ENCODE assay signal across 19 cellular contexts in the genomic region with DNA sequence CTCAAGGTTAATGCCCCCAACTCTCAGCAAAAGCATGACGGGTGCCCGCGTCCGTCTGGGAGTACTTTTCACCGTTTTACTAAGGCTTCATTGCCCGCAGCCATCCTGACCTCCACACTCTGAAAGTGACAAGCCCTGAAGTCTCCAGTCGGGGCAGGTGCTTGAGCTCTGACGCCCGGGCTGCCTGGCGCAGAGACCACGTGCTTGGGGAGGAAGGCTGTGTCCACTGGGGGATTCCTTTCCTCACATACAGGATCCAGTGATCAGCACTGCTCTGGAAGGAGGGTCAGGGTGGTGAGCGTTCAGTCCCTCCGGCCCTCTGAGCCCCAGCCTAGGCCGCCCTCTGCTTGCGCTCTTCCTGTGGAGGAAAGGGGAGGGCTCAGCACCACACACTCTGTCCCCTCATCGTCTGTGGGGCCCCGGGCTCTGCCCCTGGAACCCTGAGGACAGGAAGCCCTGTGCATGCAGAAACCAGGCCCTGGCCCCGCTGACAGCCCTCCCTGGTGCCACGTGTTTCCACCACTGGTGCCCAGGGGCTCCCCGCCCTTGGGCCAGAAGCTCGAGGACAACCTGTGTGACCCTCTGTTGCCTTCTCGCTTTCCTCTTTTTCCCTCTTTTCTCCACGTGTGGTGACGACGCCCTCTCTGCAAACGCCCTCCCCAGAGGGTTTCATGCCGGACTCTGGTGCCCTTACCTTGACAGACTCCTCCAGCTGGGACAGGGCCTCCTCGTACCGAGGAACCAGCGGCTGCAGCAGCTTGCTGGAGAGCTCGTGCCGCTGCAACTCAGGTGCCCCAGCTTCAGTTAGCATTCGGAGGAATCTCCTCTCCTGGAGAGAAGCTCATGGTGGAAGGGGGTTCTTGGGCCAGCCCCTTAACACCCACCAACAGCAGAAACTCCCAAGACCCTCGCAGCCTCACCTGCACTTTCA. TPM values are rescaled to one million over a fixed set of nuclear protein-coding genes. Genes with fewer than 3 reads are reported as not detected.
A peak's percentile ranks its signal among the peaks of the same experiment; 100 is the strongest.
DNase-seq lines count a peak whose midpoint lies in the region; ATAC-seq, FAIRE-seq and TF ChIP-seq lines count a peak whose summit lies in the region.
"Had no signal": no experiment of that assay in that cellular context is flagged by ENCODE, and none has a peak within 500 bp of the region (broad histone marks: within the 10 kb centered on the region; RNA-seq: fewer than 3 reads in every experiment).

No MANE protein-coding gene starts in this region.

- H3K9me3 ChIP-seq in astrocyte (ENCODE audit: insufficient read depth, low read depth, low read length) (no peaks in the 10 kb centered on the region), HepG2 (ENCODE audit: low read length) (no peaks in the 10 kb centered on the region), upper lobe of right lung (no peaks in the 10 kb centered on the region)

- peaks cover 6% of the 10 kb centered on the region for H3K27me3 Mint-ChIP-seq in activated naive CD4-positive, alpha-beta T cell treated with anti-CD3 and anti-CD28 coated beads, Interleukin-2, amount 10 ng/mL, durations not matched to agents 7 days and 5 days
- H3K27me3 Mint-ChIP-seq in astrocyte (ENCODE audit: low read depth, unreplicated experiment) (no peaks in the 10 kb centered on the region), GM23338 (ENCODE audit: insufficient read depth, low read depth, poor library complexity) (peaks cover 29% of the 10 kb centered on the region)
- no peaks in the 10 kb centered on the region for H3K27me3 Mint-ChIP-seq in activated T-helper 17 cell treated with anti-CD3 and anti-CD28 coated beads, Interleukin-2, amount 50 U/mL, for 72 hours

- no peak for TF ChIP-seq POLR2A in HepG2 (IDR thresholded peaks at IDR 0.05; ENCODE audit: insufficient read depth in 1 of 2, low read depth in 2 of 2, low read length in 2 of 2)

- peaks cover 10% of the 10 kb centered on the region for H3K4me1 Mint-ChIP-seq in activated naive CD4-positive, alpha-beta T cell treated with anti-CD3 and anti-CD28 coated beads, Interleukin-2, amount 10 ng/mL, durations not matched to agents 7 days and 5 days
- H3K4me1 Mint-ChIP-seq in astrocyte (ENCODE audit: low read depth, unreplicated experiment) (peaks cover 11% of the 10 kb centered on the region), GM23338 (peaks cover 3% of the 10 kb centered on the region)
- no peaks in the 10 kb centered on the region for H3K4me1 Mint-ChIP-seq in activated T-helper 17 cell treated with anti-CD3 and anti-CD28 coated beads, Interleukin-2, amount 50 U/mL, for 72 hours

- peaks cover 17% of the 10 kb centered on the region for H4K20me1 ChIP-seq in astrocyte (ENCODE audit: insufficient read depth, low read length)
- no peaks in the 10 kb centered on the region for H4K20me1 ChIP-seq in HepG2 (ENCODE audit: insufficient read depth, low read length)
- no peaks in the 10 kb centered on the region; the same call in none of the 2 replicates for H4K20me1 ChIP-seq in GM23338 (replicated peaks; ENCODE audit: insufficient read depth)

- 0 out of 2 replicates have a peak, but pooled peaks cover 3% of the 10 kb centered on the region for H3F3A ChIP-seq in GM23338 (replicated peaks; ENCODE audit: low read depth)

- H3K36me3 Mint-ChIP-seq in activated naive CD4-positive, alpha-beta T cell treated with anti-CD3 and anti-CD28 coated beads, Interleukin-2, amount 10 ng/mL, durations not matched to agents 7 days and 5 days: peaks cover 28% of the 10 kb centered on the region
- H3K36me3 Mint-ChIP-seq in astrocyte (ENCODE audit: low read depth, unreplicated experiment) (peaks cover 4% of the 10 kb centered on the region), GM23338 (ENCODE audit: low read depth) (peaks cover 51% of the 10 kb centered on the region)
- peaks cover 38% of the 10 kb centered on the region for H3K36me3 Mint-ChIP-seq in activated T-helper 17 cell treated with anti-CD3 and anti-CD28 coated beads, Interleukin-2, amount 50 U/mL, for 72 hours (ENCODE audit: low read depth)

- in situ Hi-C loops in HepG2 (cut with HindIII; ENCODE audit: extremely low pct_ligation_motif_present, low pct_unique_long_range_greater_than_20kb): no loop called here

- H3K9ac ChIP-seq in astrocyte (ENCODE audit: low read length) (no peak overlapping the region), HepG2 (ENCODE audit: insufficient read depth, low read depth, low read length) (no peak overlapping the region)

- TF ChIP-seq EP300 in HepG2 (IDR thresholded peaks at IDR 0.05; ENCODE audit: low read depth in 2 of 2, low read length in 2 of 2) (no peak), HepG2 (CRISPR knock-in tag; IDR thresholded peaks at IDR 0.05; ENCODE audit: borderline replicate concordance) (no peak)

- H3K36me3 ChIP-seq in astrocyte (ENCODE audit: insufficient read depth, low read length): peaks cover 5% of the 10 kb centered on the region
- H3K36me3 ChIP-seq in HepG2 (replicated peaks in 1 of 2; ENCODE audit: control insufficient read depth in 1 of 2, insufficient read depth in 2 of 2, low read length in 2 of 2): peaks cover 26 to 34% of the 10 kb centered on the region in 2 experiments
- peaks cover 41% of the 10 kb centered on the region for H3K36me3 ChIP-seq in upper lobe of right lung
- H3K36me3 ChIP-seq in GM23338 (ENCODE audit: insufficient read depth): no peaks in the 10 kb centered on the region

- no peak for FAIRE-seq in astrocyte (lab: Jason Lieb, UNC)
- no peak for FAIRE-seq in HepG2 (lab: Jason Lieb, UNC)

- peak; percentile 13 for DNase-seq in activated naive CD4-positive, alpha-beta T cell treated with anti-CD3 and anti-CD28 coated beads, Interleukin-2, amount 10 ng/mL, durations not matched to agents 7 days and 5 days
- DNase-seq in activated naive CD4-positive, alpha-beta T cell treated with anti-CD3 and anti-CD28 coated beads, Interleukin-2, amount 50 U/mL, for 16 hours: no peak
- DNase-seq in astrocyte (ENCODE audit: low read depth): no peak
- DNase-seq in HepG2 (ENCODE audit: low spot score): no peak
- DNase-seq in upper lobe of right lung: peak; percentile 40
- no peak for DNase-seq in GM23338 (ENCODE audit: low spot score)
- DNase-seq: ACHN; AML-193; CD4-positive, CD25-positive, alpha-beta regulatory T cell; DMS53; H7; NCI-H1930; NCI-H2171; NCI-H446 treated with DMSO at 0.1 percent for 48 hours; NCI-H748 treated with DMSO at 0.1 percent for 48 hours; RPMI8226 had no signal

- no peak for TF ChIP-seq RAD21 in HepG2 (CRISPR knock-in tag; IDR thresholded peaks at IDR 0.05)

- H3K79me2 ChIP-seq in astrocyte (ENCODE audit: insufficient read depth, low read length) (peaks cover 21% of the 10 kb centered on the region), HepG2 (ENCODE audit: insufficient read depth, low read length) (peaks cover 12% of the 10 kb centered on the region), GM23338 (replicated peaks; ENCODE audit: insufficient read depth) (peaks cover 14% of the 10 kb centered on the region)

- TF ChIP-seq CTCF in astrocyte (IDR thresholded peaks at IDR 0.05; ENCODE audit: insufficient read depth, low read depth, low read length): no peak
- no peak for TF ChIP-seq CTCF in HepG2 (CRISPR knock-in tag; IDR thresholded peaks at IDR 0.05)
- TF ChIP-seq CTCF in upper lobe of right lung (IDR thresholded peaks at IDR 0.05): no peak
- TF ChIP-seq CTCF in GM23338 (conservative IDR thresholded peaks at IDR 0.05; ENCODE audit: low read depth in 2 of 2): no peak

- H3K9me2 ChIP-seq in GM23338 (ENCODE audit: insufficient read depth): no peaks in the 10 kb centered on the region

- CTCF ChIA-PET in activated naive CD4-positive, alpha-beta T cell treated with anti-CD3 and anti-CD28 coated beads, Interleukin-2, amount 10 ng/mL, durations not matched to agents 7 days and 5 days (lab: Charles Lee): interaction anchor here (0.9 kb wide), 1 partner anchor 80 kb away, joined by 5 read pairs; no protein-coding TSS in a partner anchor
- CTCF ChIA-PET in HepG2 (lab: Yijun Ruan, JAX; ENCODE audit: low intra/inter-chr PET ratio, low total read pairs): no interaction called here

- intact Hi-C loops in HepG2 (cut with micrococcal nuclease; ENCODE audit: unreplicated experiment): no loop called here
- intact Hi-C loops in upper lobe of right lung (cut with DNase I): no loop called here

- POLR2A ChIA-PET in HepG2 (lab: Yijun Ruan, JAX): no interaction called here

- no peak overlapping the region for H3K27ac Mint-ChIP-seq in activated naive CD4-positive, alpha-beta T cell treated with anti-CD3 and anti-CD28 coated beads, Interleukin-2, amount 10 ng/mL, durations not matched to agents 7 days and 5 days
- peak overlapping the region; percentile 41 for H3K27ac Mint-ChIP-seq in astrocyte (ENCODE audit: unreplicated experiment)
- no peak overlapping the region for H3K27ac Mint-ChIP-seq in GM23338
- no peak overlapping the region for H3K27ac Mint-ChIP-seq in activated T-helper 17 cell treated with anti-CD3 and anti-CD28 coated beads, Interleukin-2, amount 50 U/mL, for 72 hours
- H3K27ac Mint-ChIP-seq: CD4-positive, CD25-positive, alpha-beta regulatory T cell had no signal

- 97% methylated on average over 29 of the region's 34 CpGs for WGBS in HepG2 (ENCODE audit: low lambda C conversion rate)

- H3K27ac ChIP-seq in astrocyte (ENCODE audit: low read depth, low read length) (no peak overlapping the region), HepG2 (ENCODE audit: extremely low read length, insufficient read depth, low read length) (no peak overlapping the region), upper lobe of right lung (no peak overlapping the region), GM23338 (ENCODE audit: low read depth) (no peak overlapping the region)
- H3K27ac ChIP-seq: SJSA1 had no signal

- H3K4me1 ChIP-seq in astrocyte (ENCODE audit: insufficient read depth, low read length) (peaks cover 13% of the 10 kb centered on the region), HepG2 (ENCODE audit: insufficient read depth, low read length) (peaks cover 7% of the 10 kb centered on the region), upper lobe of right lung (peaks cover 9% of the 10 kb centered on the region), GM23338 (ENCODE audit: insufficient read depth) (no peaks in the 10 kb centered on the region)

- H2AFZ ChIP-seq in astrocyte (ENCODE audit: low read depth, low read length) (no peak overlapping the region), HepG2 (ENCODE audit: low read length) (no peak overlapping the region), GM23338 (no peak overlapping the region)

- no TSS peak for BruUV-seq in HepG2 (replicated peaks; lab: Mats Ljungman, UMichigan)

- H3K27me3 ChIP-seq in astrocyte (ENCODE audit: insufficient read depth, low read length) (no peaks in the 10 kb centered on the region), HepG2 (ENCODE audit: control insufficient read depth in 1 of 2, insufficient read depth in 2 of 2, low read length in 2 of 2) (no peaks in the 10 kb centered on the region; a peak in 1 of 5 replicates), upper lobe of right lung (no peaks in the 10 kb centered on the region), GM23338 (ENCODE audit: insufficient read depth) (no peaks in the 10 kb centered on the region)
- H3K27me3 ChIP-seq: SJSA1 had no signal

- H3K4me3 ChIP-seq in astrocyte (ENCODE audit: insufficient read depth, low read depth, low read length) (no peak overlapping the region), HepG2 (replicated peaks in 1 of 3; ENCODE audit: insufficient read depth in 1 of 3, low read depth in 2 of 3, low read length in 3 of 3) (no peak overlapping the region), upper lobe of right lung (no peak overlapping the region), GM23338 (no peak overlapping the region)
- H3K4me3 ChIP-seq: SJSA1 had no signal

- H3K4me2 ChIP-seq in astrocyte (ENCODE audit: low read length) (no peak overlapping the region), HepG2 (ENCODE audit: low read depth, low read length) (no peak overlapping the region), GM23338 (no peak overlapping the region)

- H3K9me3 Mint-ChIP-seq in activated naive CD4-positive, alpha-beta T cell treated with anti-CD3 and anti-CD28 coated beads, Interleukin-2, amount 10 ng/mL, durations not matched to agents 7 days and 5 days: peaks cover 2% of the 10 kb centered on the region
- H3K9me3 Mint-ChIP-seq in astrocyte (ENCODE audit: unreplicated experiment) (no peaks in the 10 kb centered on the region), GM23338 (peaks cover 9% of the 10 kb centered on the region)
- H3K9me3 Mint-ChIP-seq in activated T-helper 17 cell treated with anti-CD3 and anti-CD28 coated beads, Interleukin-2, amount 50 U/mL, for 72 hours: no peaks in the 10 kb centered on the region
- H3K9me3 Mint-ChIP-seq: CD4-positive, CD25-positive, alpha-beta regulatory T cell had no signal

- ATAC-seq in HepG2 (no peak), upper lobe of right lung (no peak), GM23338 (no peak), HG03039 (IDR thresholded peaks at IDR 0.05; ENCODE audit: unreplicated experiment) (no peak)
- ATAC-seq in activated T-helper 17 cell treated with anti-CD3 and anti-CD28 coated beads, Interleukin-2, amount 50 U/mL, for 72 hours (replicated peaks): no peak

- H3K4me3 Mint-ChIP-seq in activated naive CD4-positive, alpha-beta T cell treated with anti-CD3 and anti-CD28 coated beads, Interleukin-2, amount 10 ng/mL, durations not matched to agents 7 days and 5 days: no peak overlapping the region
- H3K4me3 Mint-ChIP-seq in astrocyte (ENCODE audit: unreplicated experiment) (no peak overlapping the region), GM23338 (no peak overlapping the region)
- no peak overlapping the region for H3K4me3 Mint-ChIP-seq in activated T-helper 17 cell treated with anti-CD3 and anti-CD28 coated beads, Interleukin-2, amount 50 U/mL, for 72 hours

RNA-seq across cellular contexts. Expression of gene DDX51, which starts 4.9 kb away (rescaled TPM):
- total RNA-seq in astrocyte (8.2 and 10.2 TPM in 2 replicates), HepG2 (2016; rRNA removed; fragmentation: Illumina TruSeq; extraction: Trizol) (3.5 and 10.1 TPM in 2 replicates), upper lobe of right lung (16.2 TPM)
- total RNA-seq in HepG2 (2016; cell fraction: cytosol; rRNA removed; fragmentation: Illumina TruSeq; extraction: Trizol; ENCODE audit: low read depth): 3.5 and 3.6 TPM in 2 replicates
- 2.7 and 9.3 TPM in 2 replicates for total RNA-seq in HepG2 (2016; cell fraction: insoluble cytoplasmic fraction; rRNA removed; fragmentation: Illumina TruSeq; extraction: Trizol)
- total RNA-seq in HepG2 (2016; cell fraction: membrane; rRNA removed; fragmentation: Illumina TruSeq; extraction: Trizol): 2.5 and 3.2 TPM in 2 replicates
- 9.6 and 14.3 TPM in 2 replicates for total RNA-seq in HepG2 (2016; cell fraction: nucleus; rRNA removed; fragmentation: Illumina TruSeq; extraction: Trizol)
- polyA plus RNA-seq in HepG2 (2011; rRNA removed) (10.1 and 11.6 TPM in 2 replicates), GM23338 (2016; fragmentation: Nextera tagmentation; extraction: Ambion mirVana) (12.4 and 13.0 TPM in 2 replicates)
- polyA plus RNA-seq in HepG2 (2011; cell fraction: cytosol; rRNA removed): 3.4 and 4.5 TPM in 2 replicates
- polyA plus RNA-seq in HepG2 (2011; cell fraction: nucleus; rRNA removed): 66.0 and 70.7 TPM in 2 replicates
- polyA plus RNA-seq in HepG2 (2012): 9.1 and 11.4 TPM in 2 replicates
- 0.85 and 1.1 TPM in 2 replicates for polyA plus RNA-seq in HepG2 (2016; cell fraction: cytosol; fragmentation: Illumina TruSeq; extraction: Trizol; ENCODE audit: low read depth)
- 4.4 and 5.8 TPM in 2 replicates for polyA plus RNA-seq in HepG2 (2016; cell fraction: insoluble cytoplasmic fraction; fragmentation: Illumina TruSeq; extraction: Trizol; ENCODE audit: low read depth)
- polyA plus RNA-seq in HepG2 (2016; cell fraction: membrane; fragmentation: Illumina TruSeq; extraction: Trizol; ENCODE audit: low read depth): 1.2 and 2.1 TPM in 2 replicates
- 41.8 and 50.5 TPM in 2 replicates for polyA plus RNA-seq in HepG2 (2016; cell fraction: nucleus; fragmentation: Illumina TruSeq; extraction: Trizol; ENCODE audit: insufficient read depth, low read depth)
- polyA minus RNA-seq in HepG2 (2011; rRNA and poly(A)+ RNA removed; ENCODE audit: low replicate concordance): 10.7 and 19.6 TPM in 2 replicates
- polyA minus RNA-seq in HepG2 (2011; cell fraction: cytosol; rRNA and poly(A)+ RNA removed): 3.3 and 4.1 TPM in 2 replicates
- polyA minus RNA-seq in HepG2 (2011; cell fraction: nucleus; rRNA and poly(A)+ RNA removed): 14.7 and 15.7 TPM in 2 replicates
- total RNA-seq in GM23338 (2014; rRNA removed; shearing (Covaris generic)): 18.3 and 19.3 TPM in 2 replicates
- total RNA-seq in activated T-helper 17 cell treated with anti-CD3 and anti-CD28 coated beads, Interleukin-2, amount 50 U/mL, for 72 hours: 10 to 100 TPM; 20.7 to 44.5 TPM

RNA-seq across cellular contexts. Expression of gene NOC4L, which starts 5.1 kb away (rescaled TPM):
- total RNA-seq in astrocyte (15.7 and 16.5 TPM in 2 replicates), HepG2 (2016; rRNA removed; fragmentation: Illumina TruSeq; extraction: Trizol) (12.1 and 14.6 TPM in 2 replicates), upper lobe of right lung (16.5 TPM)
- 7.5 and 7.6 TPM in 2 replicates for total RNA-seq in HepG2 (2016; cell fraction: cytosol; rRNA removed; fragmentation: Illumina TruSeq; extraction: Trizol; ENCODE audit: low read depth)
- 9.2 and 14.5 TPM in 2 replicates for total RNA-seq in HepG2 (2016; cell fraction: insoluble cytoplasmic fraction; rRNA removed; fragmentation: Illumina TruSeq; extraction: Trizol)
- 8.8 and 9.0 TPM in 2 replicates for total RNA-seq in HepG2 (2016; cell fraction: membrane; rRNA removed; fragmentation: Illumina TruSeq; extraction: Trizol)
- total RNA-seq in HepG2 (2016; cell fraction: nucleus; rRNA removed; fragmentation: Illumina TruSeq; extraction: Trizol): 9.0 and 10.7 TPM in 2 replicates
- polyA plus RNA-seq in HepG2 (2011; rRNA removed) (4.3 and 4.6 TPM in 2 replicates), GM23338 (2016; fragmentation: Nextera tagmentation; extraction: Ambion mirVana) (54.7 and 58.5 TPM in 2 replicates)
- polyA plus RNA-seq in HepG2 (2011; cell fraction: cytosol; rRNA removed): 2.7 and 4.4 TPM in 2 replicates
- polyA plus RNA-seq in HepG2 (2011; cell fraction: nucleus; rRNA removed): 14.6 and 21.3 TPM in 2 replicates
- polyA plus RNA-seq in HepG2 (2012): 7.9 and 11.5 TPM in 2 replicates
- 11.7 and 12.8 TPM in 2 replicates for polyA plus RNA-seq in HepG2 (2016; cell fraction: cytosol; fragmentation: Illumina TruSeq; extraction: Trizol; ENCODE audit: low read depth)
- polyA plus RNA-seq in HepG2 (2016; cell fraction: insoluble cytoplasmic fraction; fragmentation: Illumina TruSeq; extraction: Trizol; ENCODE audit: low read depth): 14.6 and 19.7 TPM in 2 replicates
- polyA plus RNA-seq in HepG2 (2016; cell fraction: membrane; fragmentation: Illumina TruSeq; extraction: Trizol; ENCODE audit: low read depth): 9.3 and 11.4 TPM in 2 replicates
- polyA plus RNA-seq in HepG2 (2016; cell fraction: nucleus; fragmentation: Illumina TruSeq; extraction: Trizol; ENCODE audit: insufficient read depth, low read depth): 25.5 and 25.9 TPM in 2 replicates
- 5.3 and 10.2 TPM in 2 replicates for polyA minus RNA-seq in HepG2 (2011; rRNA and poly(A)+ RNA removed; ENCODE audit: low replicate concordance)
- polyA minus RNA-seq in HepG2 (2011; cell fraction: cytosol; rRNA and poly(A)+ RNA removed): 4.2 and 4.3 TPM in 2 replicates
- polyA minus RNA-seq in HepG2 (2011; cell fraction: nucleus; rRNA and poly(A)+ RNA removed): 2.7 and 3.7 TPM in 2 replicates
- total RNA-seq in GM23338 (2014; rRNA removed; shearing (Covaris generic)): 32.7 and 42.4 TPM in 2 replicates
- total RNA-seq in activated T-helper 17 cell treated with anti-CD3 and anti-CD28 coated beads, Interleukin-2, amount 50 U/mL, for 72 hours: 10 to 100 TPM; 17.0 to 39.9 TPM

Comparison
In these comparisons a context has a peak if more than half of its experiments do, and no peak if none do; other contexts are left out.
1. DNase-seq: peak in activated naive CD4-positive, alpha-beta T cell treated with anti-CD3 and anti-CD28 coated beads, Interleukin-2, amount 10 ng/mL, durations not matched to agents 7 days and 5 days (single experiment) and upper lobe of right lung (single experiment); none in activated naive CD4-positive, alpha-beta T cell treated with anti-CD3 and anti-CD28 coated beads, Interleukin-2, amount 50 U/mL, for 16 hours (single experiment), astrocyte (single experiment), HepG2 (single experiment) and GM23338 (single experiment).